Comparison of ENCODE assay signal across 18 cellular contexts in genomic region chr12:66268562-66268961, GRCh38. TPM values are rescaled to one million over a fixed set of nuclear protein-coding genes. Genes with fewer than 3 reads are reported as not detected.
DNase-seq lines count a peak whose midpoint lies in the region; ATAC-seq and TF ChIP-seq lines count a peak whose summit lies in the region.
"Had no signal": no experiment of that assay in that cellular context is flagged by ENCODE, and none has a peak within 500 bp of the region (broad histone marks: within the 10 kb centered on the region; RNA-seq: fewer than 3 reads in every experiment).

No MANE protein-coding gene starts in this region.

- DNase-seq in Ammon's horn (ENCODE audit: low spot score) (peak; percentile 20), foreskin keratinocyte (peak; percentile 11 to 20), endodermal cell (no peak), NCI-H69 (lab: John Stamatoyannopoulos, UW) (no peak), foreskin fibroblast (no peak)
- DNase-seq in activated naive CD4-positive, alpha-beta T cell treated with Interleukin-2 at 50 U/mL for 16 hours = no peak
- DNase-seq: activated CD4-positive, alpha-beta T cell treated with anti-CD3 and anti-CD28 coated beads, Interleukin-2, amount 50 U/mL, for 1 hour; activated naive CD8-positive, alpha-beta T cell treated with anti-CD3 and anti-CD28 coated beads for 36 hours; activated T-cell treated with anti-CD3 and anti-CD28 coated beads, Interleukin-2, amount 50 U/mL, for 1 hour; Caco-2; gastrocnemius medialis; NCI-H524 treated with DMSO at 0.1 percent for 48 hours; nucleus accumbens; T1000; transverse colon had no signal

- peaks cover 2% of the 10 kb centered on the region for H3K4me1 Mint-ChIP-seq in endodermal cell
- H3K4me1 Mint-ChIP-seq: activated naive CD8-positive, alpha-beta T cell treated with anti-CD3 and anti-CD28 coated beads for 36 hours; stimulated activated memory B cell treated with anti-CD40 and anti-IgM and Interleukin-4, amounts not matched to agents 10 μg/mL and 1 μg/mL and 100 μg/mL, for 72 hours had no signal

- H3K36me3 ChIP-seq in OCI-LY3 (replicated peaks; ENCODE audit: low read depth, low read length) = no peaks in the 10 kb centered on the region
- no peaks in the 10 kb centered on the region for H3K36me3 ChIP-seq in endodermal cell (ENCODE audit: control insufficient read depth, insufficient read depth, low read length)
- H3K36me3 ChIP-seq: gastrocnemius medialis, transverse colon had no signal

- no peaks in the 10 kb centered on the region for H3K79me2 ChIP-seq in OCI-LY3 (ENCODE audit: low read length)

- H3K4me3 Mint-ChIP-seq in endodermal cell = no peak overlapping the region
- H3K4me3 Mint-ChIP-seq: activated naive CD8-positive, alpha-beta T cell treated with anti-CD3 and anti-CD28 coated beads for 36 hours; stimulated activated memory B cell treated with anti-CD40 and anti-IgM and Interleukin-4, amounts not matched to agents 10 μg/mL and 1 μg/mL and 100 μg/mL, for 72 hours had no signal

- no peaks in the 10 kb centered on the region for H4K20me1 ChIP-seq in OCI-LY3 (ENCODE audit: insufficient read depth, low read length)

- H3K27me3 ChIP-seq in OCI-LY3 (ENCODE audit: low read depth, low read length) (no peaks in the 10 kb centered on the region), foreskin keratinocyte (no peaks in the 10 kb centered on the region), endodermal cell (ENCODE audit: control insufficient read depth, insufficient read depth, low read length, poor library complexity, severe bottlenecking) (no peaks in the 10 kb centered on the region)
- H3K27me3 ChIP-seq: gastrocnemius medialis, transverse colon had no signal

- peak overlapping the region; percentile 48; the same call in 1 of the 2 replicates for H2AFZ ChIP-seq in OCI-LY3 (ENCODE audit: low read depth, low read length)

- TF ChIP-seq CTCF in OCI-LY3 (IDR thresholded peaks at IDR 0.05; ENCODE audit: low read depth, low read length) = no peak
- no peak for TF ChIP-seq CTCF in foreskin keratinocyte (conservative IDR thresholded peaks at IDR 0.05)
- no peak for TF ChIP-seq CTCF in endodermal cell (conservative IDR thresholded peaks at IDR 0.05)
- TF ChIP-seq CTCF in foreskin fibroblast (IDR thresholded peaks at IDR 0.05; ENCODE audit: low read depth, low read length) = no peak

- peak overlapping the region; percentile 15 for H3K4me3 ChIP-seq in OCI-LY3 (ENCODE audit: low read length)
- H3K4me3 ChIP-seq in endodermal cell (ENCODE audit: low read length) = no peak overlapping the region
- H3K4me3 ChIP-seq in foreskin fibroblast (ENCODE audit: low read depth in 1 of 2, low read length in 2 of 2) = no peak overlapping the region
- H3K4me3 ChIP-seq: gastrocnemius medialis, transverse colon had no signal

- no peaks in the 10 kb centered on the region for H3K36me3 Mint-ChIP-seq in endodermal cell (ENCODE audit: low read depth)
- H3K36me3 Mint-ChIP-seq: activated naive CD8-positive, alpha-beta T cell treated with anti-CD3 and anti-CD28 coated beads for 36 hours; stimulated activated memory B cell treated with anti-CD40 and anti-IgM and Interleukin-4, amounts not matched to agents 10 μg/mL and 1 μg/mL and 100 μg/mL, for 72 hours had no signal

- H3K9me3 ChIP-seq in OCI-LY3 (ENCODE audit: insufficient read depth, low read length) (no peaks in the 10 kb centered on the region), endodermal cell (ENCODE audit: control insufficient read depth, low read length) (no peaks in the 10 kb centered on the region)
- H3K9me3 ChIP-seq: Caco-2, gastrocnemius medialis, transverse colon had no signal

- peak overlapping the region; percentile 64 for H3K4me2 ChIP-seq in OCI-LY3 (ENCODE audit: low read length)

- H3K27ac Mint-ChIP-seq in endodermal cell = no peak overlapping the region
- H3K27ac Mint-ChIP-seq: activated naive CD8-positive, alpha-beta T cell treated with anti-CD3 and anti-CD28 coated beads for 36 hours; stimulated activated memory B cell treated with anti-CD40 and anti-IgM and Interleukin-4, amounts not matched to agents 10 μg/mL and 1 μg/mL and 100 μg/mL, for 72 hours had no signal

- peak; percentile 56 for ATAC-seq in HG03378 (IDR thresholded peaks at IDR 0.05; ENCODE audit: unreplicated experiment)
- ATAC-seq in foreskin keratinocyte = no peak
- ATAC-seq: gastrocnemius medialis; stimulated activated memory B cell treated with anti-CD40 and anti-IgM and Interleukin-4, amounts not matched to agents 10 μg/mL and 1 μg/mL and 100 μg/mL, for 72 hours had no signal

- no peaks in the 10 kb centered on the region for H3K27me3 Mint-ChIP-seq in endodermal cell (ENCODE audit: insufficient read depth)

- H3K9ac ChIP-seq in OCI-LY3 (ENCODE audit: low read length) = peak overlapping the region; percentile 13; the same call in 1 of the 2 replicates
- no peak overlapping the region for H3K9ac ChIP-seq in endodermal cell (ENCODE audit: extremely low read depth, low read length, poor library complexity, severe bottlenecking)

- H3K27ac ChIP-seq in OCI-LY3 (ENCODE audit: low read length) (peak overlapping the region; percentile 45), foreskin keratinocyte (no peak overlapping the region), endodermal cell (ENCODE audit: low read depth, low read length) (no peak overlapping the region)
- H3K27ac ChIP-seq: gastrocnemius medialis, transverse colon had no signal

- peaks cover 26% of the 10 kb centered on the region for H3K4me1 ChIP-seq in OCI-LY3 (ENCODE audit: low read length)
- H3K4me1 ChIP-seq in foreskin keratinocyte = peaks cover 3% of the 10 kb centered on the region
- H3K4me1 ChIP-seq in endodermal cell (ENCODE audit: control insufficient read depth, insufficient read depth, low read length) = no peaks in the 10 kb centered on the region
- H3K4me1 ChIP-seq: Caco-2, gastrocnemius medialis, transverse colon had no signal

- H3K9me3 Mint-ChIP-seq in endodermal cell = no peaks in the 10 kb centered on the region
- H3K9me3 Mint-ChIP-seq: activated naive CD8-positive, alpha-beta T cell treated with anti-CD3 and anti-CD28 coated beads for 36 hours; stimulated activated memory B cell treated with anti-CD40 and anti-IgM and Interleukin-4, amounts not matched to agents 10 μg/mL and 1 μg/mL and 100 μg/mL, for 72 hours had no signal

- 60 to 72% methylated on average over 2 to 3 of the region's 3 CpGs for WGBS in endodermal cell (ENCODE audit: insufficient coverage in 1 of 2, insufficient read length in 1 of 2), 2 experiments

RNA-seq across cellular contexts. Expression of gene HELB, which starts 33.7 kb away (rescaled TPM):
- 2.5 and 3.5 TPM in 2 replicates for total RNA-seq in foreskin keratinocyte
- 0.26 and 0.28 TPM in 2 replicates for polyA plus RNA-seq in foreskin keratinocyte
- total RNA-seq in endodermal cell = 10 to 100 TPM in 1 of 2 donors, 1 to 10 TPM in 1; 6.2 to 11.0 TPM
- polyA plus RNA-seq in endodermal cell (2013, experiment 1 of 2) = 2.5 TPM
- 2.7 TPM for polyA plus RNA-seq in endodermal cell (2013, experiment 2 of 2)

Comparison
In these comparisons a context has a peak if more than half of its experiments do, and no peak if none do; other contexts are left out.
1. DNase-seq: peak in Ammon's horn (single experiment) and foreskin keratinocyte (2 of 2); none in endodermal cell (single experiment), NCI-H69 (single experiment), foreskin fibroblast (0 of 2) and activated naive CD4-positive, alpha-beta T cell treated with Interleukin-2 at 50 U/mL for 16 hours (single experiment).